In genomic region chr10:329361-330099, GRCh38 we compare ENCODE assay signal across 9 cellular contexts.
DNase-seq lines count a peak whose midpoint lies in the region; ATAC-seq and TF ChIP-seq lines count a peak whose summit lies in the region.
"Had no signal": no experiment of that assay in that cellular context is flagged by ENCODE, and none has a peak within 500 bp of the region (broad histone marks: within the 10 kb centered on the region; RNA-seq: fewer than 3 reads in every experiment).

No MANE protein-coding gene starts in this region.

- peaks cover 28% of the 10 kb centered on the region for H3K36me3 ChIP-seq in SJSA1
- H3K36me3 ChIP-seq in brain microvascular endothelial cell (replicated peaks): peaks cover 7% of the 10 kb centered on the region
- H3K36me3 ChIP-seq in skeletal muscle satellite cell (ENCODE audit: insufficient read depth, low read length): no peaks in the 10 kb centered on the region

- H3K9ac ChIP-seq in skeletal muscle satellite cell (ENCODE audit: low read depth, low read length): peak overlapping the region; percentile 71

- peak; percentile 22 for TF ChIP-seq CTCF in brain microvascular endothelial cell (IDR thresholded peaks at IDR 0.05; ENCODE audit: low read depth, low read length, missing control alignments)

- H3K4me1 ChIP-seq in SJSA1 (replicated peaks): peaks cover 12% of the 10 kb centered on the region
- H3K4me1 ChIP-seq in skeletal muscle satellite cell (ENCODE audit: control insufficient read depth, insufficient read depth, low read length): peaks cover 15% of the 10 kb centered on the region

- H3K9me3 ChIP-seq in SJSA1 (replicated peaks): no peaks in the 10 kb centered on the region
- no peaks in the 10 kb centered on the region for H3K9me3 ChIP-seq in skeletal muscle satellite cell (replicated peaks; ENCODE audit: low read length)

- in situ Hi-C loops in Caki2 (cut with HindIII; ENCODE audit: low pct_unique_long_range_greater_than_20kb, low sequenced_read_pairs) (no loop called here), brain microvascular endothelial cell (cut with HindIII; ENCODE audit: low pct_ligation_motif_present, low sequenced_read_pairs) (no loop called here)

- H3K4me2 ChIP-seq in skeletal muscle satellite cell (ENCODE audit: low read length): peak overlapping the region; percentile 84

- no peaks in the 10 kb centered on the region for H3K27me3 ChIP-seq in SJSA1 (replicated peaks)
- no peaks in the 10 kb centered on the region for H3K27me3 ChIP-seq in brain microvascular endothelial cell (replicated peaks)
- H3K27me3 ChIP-seq in skeletal muscle satellite cell (ENCODE audit: control insufficient read depth, insufficient read depth, low read length): no peaks in the 10 kb centered on the region

- no peak overlapping the region for H3K4me3 ChIP-seq in Jurkat, Clone E6-1 (ENCODE audit: low read length)
- peak overlapping the region; percentile 7; the same call in 1 of the 2 replicates for H3K4me3 ChIP-seq in SJSA1
- peak overlapping the region; percentile 40 for H3K4me3 ChIP-seq in brain microvascular endothelial cell (ENCODE audit: low read depth, low read length)
- peak overlapping the region; percentile 61 for H3K4me3 ChIP-seq in skeletal muscle satellite cell (ENCODE audit: low read length)

- peak; percentile 93 for DNase-seq in Caki2 (ENCODE audit: low read depth)
- peak; percentile 19 for DNase-seq in Jurkat, Clone E6-1 (ENCODE audit: low read depth, low spot score)
- peak; percentile 83 to 87 for DNase-seq in SJSA1 (ENCODE audit: low read depth in 1 of 2, low spot score in 2 of 2)
- DNase-seq in brain microvascular endothelial cell: peak; percentile 96
- DNase-seq in inferior parietal cortex (ENCODE audit: extremely low spot score): peak; percentile 75
- DNase-seq: activated B cell treated with CpG ODN at 0.5 μM for 24 hours had no signal

- H3K27ac ChIP-seq in SJSA1: peak overlapping the region; percentile 17; the same call in 1 of the 2 replicates
- H3K27ac ChIP-seq in brain microvascular endothelial cell: peak overlapping the region; percentile 87

- ATAC-seq in GM19452 (IDR thresholded peaks at IDR 0.05; ENCODE audit: unreplicated experiment) (no peak), HG02759 (IDR thresholded peaks at IDR 0.05; ENCODE audit: unreplicated experiment) (no peak)

Comparison
In these comparisons a context has a peak if more than half of its experiments do, and no peak if none do; other contexts are left out.
1. DNase-seq: peak in every context shown above with its lines; median percentile 96 in brain microvascular endothelial cell; 93 in Caki2; 85 in SJSA1; 75 in inferior parietal cortex; 19 in Jurkat, Clone E6-1.